Comparison of ENCODE assay signal across 15 cellular contexts in genomic region chr2:105590780-105591660, GRCh38.
"Had no signal": no experiment of that assay in that cellular context is flagged by ENCODE, and none has a peak within 500 bp of the region (broad histone marks: within the 10 kb centered on the region; RNA-seq: fewer than 3 reads in every experiment).

No MANE protein-coding gene starts in this region.

- H3K4me1 ChIP-seq: foreskin keratinocyte, transverse colon had no signal

- FAIRE-seq: endothelial cell of umbilical vein had no signal

- DNase-seq: activated CD4-positive, alpha-beta T cell treated with anti-CD3 and anti-CD28 coated beads, Interleukin-2, amount 50 U/mL, for 4 hours; activated CD4-positive, CD25-positive, alpha-beta regulatory T cell; activated CD8-positive, alpha-beta memory T cell treated with anti-CD3 and anti-CD28 coated beads, Interleukin-2, amount 50 U/mL, for 4 hours; activated naive CD4-positive, alpha-beta T cell treated with anti-CD3 and anti-CD28 coated beads for 36 hours; central memory CD4-positive, alpha-beta T cell; effector CD4-positive, alpha-beta T cell; foreskin keratinocyte; islet precursor cell; left ventricle myocardium superior; mesenchymal stem cell; nephron progenitor cell; T-helper 2 cell; transverse colon had no signal

- H3K4me3 ChIP-seq: coronary artery, transverse colon had no signal

- H3K27ac ChIP-seq: coronary artery, foreskin keratinocyte had no signal

- ATAC-seq: foreskin keratinocyte, left ventricle myocardium superior had no signal
